ENCODE assay signal across 1 cellular context in the genomic region with DNA sequence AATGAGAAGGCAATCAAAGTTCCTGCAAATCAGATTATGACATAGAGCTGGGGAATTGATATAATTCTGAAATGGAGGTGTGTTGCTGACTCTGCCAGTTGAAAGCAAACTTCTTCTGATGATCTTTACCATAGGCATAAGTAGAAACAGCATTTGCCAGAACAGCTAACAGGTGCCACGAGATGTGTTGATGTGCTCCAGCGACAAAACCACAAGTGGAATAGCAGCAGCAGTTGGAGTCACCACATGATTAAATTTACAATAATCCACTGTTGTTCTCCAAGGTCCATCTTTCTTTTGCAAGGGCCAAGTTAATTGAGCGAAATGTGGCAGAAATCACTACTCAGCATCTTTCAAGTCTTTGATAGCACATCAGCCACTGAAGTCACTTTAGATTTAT.
TF ChIP-seq lines count a peak whose summit lies in the region.

No MANE protein-coding gene starts in this region.

TF ChIP-seq in HepG2, 621 proteins besides CTCF, POLR2A, EP300 and RAD21:
- no peak for TF ChIP-seq ZNF205 (CRISPR knock-in tag; IDR thresholded peaks at IDR 0.05)
- TF ChIP-seq, protein P1, sequence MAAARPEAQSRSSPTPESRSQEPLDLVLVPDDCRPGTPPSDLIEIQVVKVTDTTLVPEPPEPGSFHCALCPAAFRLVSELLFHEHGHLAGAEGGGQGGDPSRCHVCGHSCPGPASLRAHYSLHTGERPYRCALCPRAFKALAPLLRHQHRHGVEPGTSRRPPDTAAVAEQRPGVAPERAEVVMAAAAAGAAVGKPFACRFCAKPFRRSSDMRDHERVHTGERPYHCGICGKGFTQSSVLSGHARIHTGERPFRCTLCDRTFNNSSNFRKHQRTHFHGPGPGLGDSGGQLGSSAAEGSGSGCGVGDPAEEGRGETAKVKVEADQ (CRISPR knock-in tag; IDR thresholded peaks at IDR 0.05; ENCODE audit: borderline replicate concordance): no peak
- peak; percentile 12 to 36; a peak in 2 of 4 replicates for TF ChIP-seq MAFK (conservative IDR thresholded peaks at IDR 0.05 in 1 of 2, IDR thresholded peaks at IDR 0.05 in 1 of 2; ENCODE audit: low read length in 2 of 2)
- no peak for TF ChIP-seq FOSL1 (CRISPR knock-in tag; IDR thresholded peaks at IDR 0.05; ENCODE audit: borderline replicate concordance)
- TF ChIP-seq EHMT2 (IDR thresholded peaks at IDR 0.05; ENCODE audit: borderline replicate concordance, low read depth, low read length): no peak
- no peak for TF ChIP-seq ZNF678 (CRISPR knock-in tag; IDR thresholded peaks at IDR 0.05)
- no peak for TF ChIP-seq MATR3 (CRISPR knock-in tag; IDR thresholded peaks at IDR 0.05)
- TF ChIP-seq SP4 (CRISPR knock-in tag; IDR thresholded peaks at IDR 0.05): no peak
- no peak for TF ChIP-seq RXRB (CRISPR knock-in tag; IDR thresholded peaks at IDR 0.05; ENCODE audit: borderline replicate concordance)
